19 cellular contexts compared by ENCODE assay signal in the genomic region with DNA sequence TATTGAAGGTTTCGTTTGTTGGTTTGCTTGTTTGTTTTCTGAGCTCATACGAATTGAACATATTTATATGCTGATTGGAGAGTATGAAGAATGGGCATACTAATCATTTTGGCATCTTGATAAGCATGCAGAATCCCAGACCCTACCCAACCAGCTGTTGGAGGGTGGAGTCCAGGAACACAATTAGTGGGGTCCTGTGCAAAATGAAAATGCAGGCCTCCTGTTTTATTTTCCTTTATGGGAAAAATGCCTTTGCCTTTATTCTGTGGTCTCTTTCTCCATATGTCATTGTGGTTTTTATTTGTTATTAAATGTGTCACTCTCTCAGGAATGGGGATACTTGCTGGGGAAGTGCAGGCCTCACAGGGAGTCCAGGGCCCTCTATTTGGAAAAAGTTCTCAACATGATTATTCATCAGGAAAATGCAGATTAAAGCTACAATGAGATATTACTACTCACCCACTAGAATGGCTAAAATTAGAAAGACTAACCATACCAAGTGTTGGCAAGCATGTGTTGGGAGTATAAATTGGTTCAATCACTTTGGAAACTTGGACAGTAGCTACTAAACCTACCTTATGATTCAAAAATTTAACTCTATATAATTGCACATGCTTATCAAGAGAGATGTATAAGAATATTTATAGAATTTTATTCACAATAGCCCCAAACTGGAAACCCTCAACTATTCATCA.
DNase-seq lines count a peak whose midpoint lies in the region; ATAC-seq and TF ChIP-seq lines count a peak whose summit lies in the region.
"Had no signal": no experiment of that assay in that cellular context is flagged by ENCODE, and none has a peak within 500 bp of the region (broad histone marks: within the 10 kb centered on the region; RNA-seq: fewer than 3 reads in every experiment).

No MANE protein-coding gene starts in this region.

- H3K27ac ChIP-seq in epithelial cell of prostate (peak overlapping the region; percentile 32), osteoblast (ENCODE audit: low read depth, low read length) (no peak overlapping the region)
- H3K27ac ChIP-seq: GM23248, RWPE1 had no signal

- peaks cover 4% of the 10 kb centered on the region for H3K4me1 ChIP-seq in osteoblast (ENCODE audit: insufficient read depth, low read length)
- H3K4me1 ChIP-seq: BE2C had no signal

- H2AFZ ChIP-seq in osteoblast (ENCODE audit: low read length): peak overlapping the region; percentile 65
- H2AFZ ChIP-seq: GM23248 had no signal

- H3K36me3 ChIP-seq in osteoblast (ENCODE audit: insufficient read depth, low read length) (no peaks in the 10 kb centered on the region), H7 (replicated peaks; ENCODE audit: control insufficient read depth, insufficient read depth, low read length) (no peaks in the 10 kb centered on the region)
- H3K36me3 ChIP-seq: BE2C had no signal

- H4K20me1 ChIP-seq in osteoblast (ENCODE audit: insufficient read depth, low read length): no peaks in the 10 kb centered on the region

- no peak overlapping the region for H3K4me3 ChIP-seq in osteoblast (ENCODE audit: insufficient read depth, low read length)
- no peak overlapping the region for H3K4me3 ChIP-seq in H7 (ENCODE audit: insufficient read depth, low read depth, low read length)
- H3K4me3 ChIP-seq: GM23248 had no signal

- H3K79me2 ChIP-seq in osteoblast (ENCODE audit: insufficient read depth, low read length): no peaks in the 10 kb centered on the region

- no peaks in the 10 kb centered on the region for H3K9me3 ChIP-seq in osteoblast (ENCODE audit: low read depth, low read length)
- H3K9me3 ChIP-seq: BE2C had no signal

- TF ChIP-seq CTCF in osteoblast (IDR thresholded peaks at IDR 0.05; ENCODE audit: extremely low read depth, low read depth, low read length): no peak

- H3K27me3 ChIP-seq in osteoblast (ENCODE audit: insufficient read depth, low read length): no peaks in the 10 kb centered on the region
- no peaks in the 10 kb centered on the region for H3K27me3 ChIP-seq in H7 (ENCODE audit: control insufficient read depth, insufficient read depth, low read length)
- H3K27me3 ChIP-seq: BE2C had no signal

- DNase-seq in H4 (ENCODE audit: low spot score) (peak; percentile 30), M059J (ENCODE audit: low read depth) (peak; percentile 61), epithelial cell of prostate (ENCODE audit: low read depth, low spot score) (no peak), osteoblast (ENCODE audit: insufficient read length, low spot score, missing footprints) (no peak), H7 (no peak), NCI-H1930 (lab: John Stamatoyannopoulos, UW) (no peak)
- DNase-seq: BE2C; CD4-positive, alpha-beta T cell; GM23248; HFFc6; Karpas-422; NCI-H1417; NCI-H2029; NCI-H2171 treated with DMSO at 0.1 percent for 48 hours; NCI-H446 treated with DMSO at 0.1 percent for 48 hours; OCI-M1; SW 1271 had no signal

- ATAC-seq in GM21381 (IDR thresholded peaks at IDR 0.05; ENCODE audit: unreplicated experiment): no peak

- H3K4me2 ChIP-seq in osteoblast (ENCODE audit: insufficient read depth, low read length): no peak overlapping the region

Comparison
In these comparisons a context has a peak if more than half of its experiments do, and no peak if none do; other contexts are left out.
1. DNase-seq: peak in H4 (single experiment) and M059J (single experiment); none in epithelial cell of prostate (single experiment), osteoblast (single experiment), H7 (single experiment) and NCI-H1930 (0 of 2).